ENCODE assay signal across 1 cellular context in genomic region chr7:44063894-44064651, GRCh38.
TF ChIP-seq lines count a peak whose summit lies in the region.

No MANE protein-coding gene starts in this region.

TF ChIP-seq in HEK293, 187 proteins besides CTCF, POLR2A, EP300 and RAD21 (continued from another document):
- TF ChIP-seq, protein P1, sequence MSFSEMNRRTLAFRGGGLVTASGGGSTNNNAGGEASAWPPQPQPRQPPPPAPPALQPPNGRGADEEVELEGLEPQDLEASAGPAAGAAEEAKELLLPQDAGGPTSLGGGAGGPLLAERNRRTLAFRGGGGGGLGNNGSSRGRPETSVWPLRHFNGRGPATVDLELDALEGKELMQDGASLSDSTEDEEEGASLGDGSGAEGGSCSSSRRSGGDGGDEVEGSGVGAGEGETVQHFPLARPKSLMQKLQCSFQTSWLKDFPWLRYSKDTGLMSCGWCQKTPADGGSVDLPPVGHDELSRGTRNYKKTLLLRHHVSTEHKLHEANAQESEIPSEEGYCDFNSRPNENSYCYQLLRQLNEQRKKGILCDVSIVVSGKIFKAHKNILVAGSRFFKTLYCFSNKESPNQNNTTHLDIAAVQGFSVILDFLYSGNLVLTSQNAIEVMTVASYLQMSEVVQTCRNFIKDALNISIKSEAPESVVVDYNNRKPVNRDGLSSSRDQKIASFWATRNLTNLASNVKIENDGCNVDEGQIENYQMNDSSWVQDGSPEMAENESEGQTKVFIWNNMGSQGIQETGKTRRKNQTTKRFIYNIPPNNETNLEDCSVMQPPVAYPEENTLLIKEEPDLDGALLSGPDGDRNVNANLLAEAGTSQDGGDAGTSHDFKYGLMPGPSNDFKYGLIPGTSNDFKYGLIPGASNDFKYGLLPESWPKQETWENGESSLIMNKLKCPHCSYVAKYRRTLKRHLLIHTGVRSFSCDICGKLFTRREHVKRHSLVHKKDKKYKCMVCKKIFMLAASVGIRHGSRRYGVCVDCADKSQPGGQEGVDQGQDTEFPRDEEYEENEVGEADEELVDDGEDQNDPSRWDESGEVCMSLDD (tag by site-specific recombination; IDR thresholded peaks at IDR 0.05), result no peak
